ENCODE assay signal across 8 cellular contexts in the genomic region with DNA sequence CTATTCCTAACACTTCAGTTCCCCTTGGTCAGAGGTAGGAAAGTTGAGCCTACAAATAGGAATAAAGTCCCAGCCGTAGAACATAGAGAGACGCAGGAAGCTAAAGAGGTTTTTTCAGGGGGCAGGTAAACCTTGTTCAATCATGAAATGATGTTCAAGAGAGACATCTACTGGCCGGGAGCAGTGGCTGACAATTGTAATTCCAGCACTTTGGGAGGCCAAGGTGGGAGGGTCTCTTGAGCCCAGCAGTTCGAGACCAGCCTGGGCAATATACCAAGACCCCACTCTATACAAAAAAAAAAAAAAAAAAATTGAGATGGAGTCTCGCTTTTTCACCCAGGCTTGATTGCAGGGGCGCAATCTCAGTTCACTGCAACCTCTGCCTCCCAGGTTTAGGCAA.
DNase-seq lines count a peak whose midpoint lies in the region; ATAC-seq and TF ChIP-seq lines count a peak whose summit lies in the region.

No MANE protein-coding gene starts in this region.

- no peaks in the 10 kb centered on the region for H3K36me3 ChIP-seq in H7 (replicated peaks; ENCODE audit: control insufficient read depth, insufficient read depth, low read length)
- H3K36me3 ChIP-seq in body of pancreas (replicated peaks in 1 of 2; ENCODE audit: insufficient read depth in 1 of 2, low read depth in 2 of 2): no peaks in the 10 kb centered on the region
- no peaks in the 10 kb centered on the region for H3K36me3 ChIP-seq in liver (ENCODE audit: control insufficient read depth in 4 of 4, insufficient read depth in 3 of 4, low read depth in 1 of 4, low read length in 3 of 4)
- no peaks in the 10 kb centered on the region for H3K36me3 ChIP-seq in uterus

- H3K9me3 ChIP-seq in body of pancreas (no peaks in the 10 kb centered on the region), liver (ENCODE audit: control insufficient read depth in 4 of 4, low read length in 3 of 4) (no peaks in the 10 kb centered on the region), uterus (no peaks in the 10 kb centered on the region)

- H3K27ac ChIP-seq in body of pancreas (no peak overlapping the region), liver (ENCODE audit: low read depth in 1 of 2, low read length in 2 of 2) (no peak overlapping the region), uterus (no peak overlapping the region)

- ATAC-seq in body of pancreas (no peak), GM18517 (IDR thresholded peaks at IDR 0.05; ENCODE audit: unreplicated experiment) (no peak)

- H3K9ac ChIP-seq in liver (ENCODE audit: low read depth in 1 of 2, low read length in 2 of 2): no peak overlapping the region

- peak; percentile 53 to 62 for TF ChIP-seq RAD21 in liver (IDR thresholded peaks at IDR 0.05)

- H3K27me3 ChIP-seq in H7 (ENCODE audit: control insufficient read depth, insufficient read depth, low read length): no peaks in the 10 kb centered on the region
- no peaks in the 10 kb centered on the region for H3K27me3 ChIP-seq in body of pancreas
- no peaks in the 10 kb centered on the region for H3K27me3 ChIP-seq in liver (ENCODE audit: control insufficient read depth in 4 of 4, insufficient read depth in 4 of 4, low read length in 3 of 4)
- H3K27me3 ChIP-seq in uterus: no peaks in the 10 kb centered on the region

- intact Hi-C loops in body of pancreas (cut with DNase I): no loop called here
- intact Hi-C loops in uterus (cut with DNase I; ENCODE audit: low total_unique reads): no loop called here

- H3K4me1 ChIP-seq in body of pancreas (peaks cover 7% of the 10 kb centered on the region), liver (ENCODE audit: control insufficient read depth in 4 of 4, insufficient read depth in 4 of 4, low read length in 3 of 4) (no peaks in the 10 kb centered on the region), uterus (no peaks in the 10 kb centered on the region)

- 61 to 63% methylated on average over 6 of the region's 6 CpGs for WGBS in body of pancreas, 2 donors
- WGBS in liver: 60% methylated on average over 6 of the region's 6 CpGs

- TF ChIP-seq CTCF in body of pancreas (IDR thresholded peaks at IDR 0.05): peak in 6 of 7 experiments; percentile 8 to 43 (median 29)
- peak; percentile 12 for TF ChIP-seq CTCF in liver (IDR thresholded peaks at IDR 0.05; ENCODE audit: low read depth, low read length, missing input control)
- TF ChIP-seq CTCF in uterus (IDR thresholded peaks at IDR 0.05): peak in 1 of 4 experiments; percentile 21

- TF ChIP-seq POLR2A in body of pancreas (IDR thresholded peaks at IDR 0.05): no peak
- TF ChIP-seq POLR2A in uterus (IDR thresholded peaks at IDR 0.05): no peak

- peak; percentile 53 for DNase-seq in DMS 273 treated with DMSO at 0.1 percent for 48 hours (lab: John Stamatoyannopoulos, UW)
- DNase-seq in H7: peak; percentile 33
- peak; percentile 49 for DNase-seq in NCI-H2107 (lab: John Stamatoyannopoulos, UW)
- DNase-seq in body of pancreas: peak in 2 of 4 donors; percentile 14 to 20
- DNase-seq in MV-4-11 (lab: John Stamatoyannopoulos, UW): no peak
- no peak for DNase-seq in uterus

- H3K4me3 ChIP-seq in H7 (ENCODE audit: insufficient read depth, low read depth, low read length) (no peak overlapping the region), body of pancreas (no peak overlapping the region), liver (ENCODE audit: low read depth in 1 of 3, low read length in 3 of 3) (no peak overlapping the region), uterus (no peak overlapping the region)

TF ChIP-seq in liver, 16 proteins besides CTCF, POLR2A, EP300 and RAD21:
- TF ChIP-seq, protein P1, sequence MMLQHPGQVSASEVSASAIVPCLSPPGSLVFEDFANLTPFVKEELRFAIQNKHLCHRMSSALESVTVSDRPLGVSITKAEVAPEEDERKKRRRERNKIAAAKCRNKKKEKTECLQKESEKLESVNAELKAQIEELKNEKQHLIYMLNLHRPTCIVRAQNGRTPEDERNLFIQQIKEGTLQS (IDR thresholded peaks at IDR 0.05): no peak
- no peak for TF ChIP-seq GABPA (IDR thresholded peaks at IDR 0.05 in 1 of 2, conservative IDR thresholded peaks at IDR 0.05 in 1 of 2)
- no peak for TF ChIP-seq TAF1 (conservative IDR thresholded peaks at IDR 0.05)
- TF ChIP-seq REST (IDR thresholded peaks at IDR 0.05): no peak
- no peak for TF ChIP-seq JUND (IDR thresholded peaks at IDR 0.05)
- TF ChIP-seq ZBTB33 (IDR thresholded peaks at IDR 0.05): no peak
- no peak for TF ChIP-seq FOXA2 (IDR thresholded peaks at IDR 0.05)
- TF ChIP-seq EGR1 (IDR thresholded peaks at IDR 0.05; ENCODE audit: low read depth in 2 of 2): no peak
- TF ChIP-seq YY1 (IDR thresholded peaks at IDR 0.05): no peak
- TF ChIP-seq FOXA1 (IDR thresholded peaks at IDR 0.05): no peak
- no peak for TF ChIP-seq RXRA (IDR thresholded peaks at IDR 0.05)
- TF ChIP-seq HNF4G (IDR thresholded peaks at IDR 0.05): no peak
- TF ChIP-seq MAX (IDR thresholded peaks at IDR 0.05): no peak
- TF ChIP-seq HNF4A (conservative IDR thresholded peaks at IDR 0.05): no peak
- TF ChIP-seq NR2F2 (IDR thresholded peaks at IDR 0.05): no peak
- no peak for TF ChIP-seq SP1 (IDR thresholded peaks at IDR 0.05)
TF ChIP-seq in liver: peak in this region for 0.

Comparison
In these comparisons a context has a peak if more than half of its experiments do, and no peak if none do; other contexts are left out.
1. DNase-seq: peak in DMS 273 treated with DMSO at 0.1 percent for 48 hours (single experiment), H7 (single experiment) and NCI-H2107 (single experiment); none in MV-4-11 (single experiment) and uterus (0 of 2).